21 cellular contexts compared by ENCODE assay signal in the genomic region with DNA sequence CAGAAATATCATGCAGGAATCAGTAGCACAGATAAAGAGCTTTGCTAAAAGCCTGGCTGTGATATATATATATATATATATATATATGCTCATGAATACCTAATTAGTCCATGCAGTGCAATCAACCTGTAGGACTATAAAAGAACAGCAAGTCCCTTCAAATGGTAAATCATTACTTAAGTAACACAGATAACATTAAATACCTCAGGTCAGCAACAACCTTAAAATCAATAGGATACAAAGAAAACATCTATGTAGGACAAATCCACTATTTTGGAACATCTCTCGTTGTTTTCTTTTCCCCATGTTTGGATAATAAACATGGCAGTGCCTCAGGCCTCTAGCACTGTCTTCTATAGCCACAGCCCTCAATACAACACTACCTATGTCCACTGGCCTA.
A peak's percentile ranks its signal among the peaks of the same experiment; 100 is the strongest.
DNase-seq lines count a peak whose midpoint lies in the region; ATAC-seq, FAIRE-seq and TF ChIP-seq lines count a peak whose summit lies in the region.
"Had no signal": no experiment of that assay in that cellular context is flagged by ENCODE, and none has a peak within 500 bp of the region (broad histone marks: within the 10 kb centered on the region; RNA-seq: fewer than 3 reads in every experiment).

No MANE protein-coding gene starts in this region.

- TF ChIP-seq RAD21 in liver (IDR thresholded peaks at IDR 0.05), result peak in 1 of 2 donors; percentile 43

- ATAC-seq in left lobe of liver (peak; percentile 80), GM18498 (IDR thresholded peaks at IDR 0.05; ENCODE audit: unreplicated experiment) (no peak)
- no peak for ATAC-seq in effector memory CD8-positive, alpha-beta T cell (replicated peaks)
- ATAC-seq: A549; CD8-positive, alpha-beta T cell had no signal

- H3K4me1 Mint-ChIP-seq in effector memory CD8-positive, alpha-beta T cell (ENCODE audit: low read depth in 2 of 2), result peaks cover 10 to 13% of the 10 kb centered on the region in 2 donors
- H3K4me1 Mint-ChIP-seq: B cell had no signal

- H3K9ac ChIP-seq in liver (ENCODE audit: low read depth in 1 of 2, low read length in 2 of 2), result no peak overlapping the region
- H3K9ac ChIP-seq: BLaER1 treated with 17β-estradiol and CSF1 and Interleukin-3, amounts not matched to agents 10 nM and 100 nM had no signal

- H3K27ac ChIP-seq in liver (ENCODE audit: low read depth in 1 of 2, low read length in 2 of 2) (no peak overlapping the region), small intestine (ENCODE audit: low read depth in 1 of 2, low read length in 1 of 2) (no peak overlapping the region)
- H3K27ac ChIP-seq: 22Rv1; BLaER1 treated with 17β-estradiol and CSF1 and Interleukin-3, amounts not matched to agents 10 nM and 100 nM; C4-2B had no signal

- WGBS in liver, result 35% methylated on average over 1 of the region's 1 CpG
- WGBS in small intestine, 3 donors, result 56 to 86% (median 76%) methylated on average over 1 of the region's 1 CpG

- DNase-seq in left lobe of liver (ENCODE audit: low spot score), result no peak
- DNase-seq in small intestine, result peak; percentile 5
- DNase-seq in effector memory CD8-positive, alpha-beta T cell, result no peak
- DNase-seq: AML-193; Caco-2; Calu3; CD4-positive, alpha-beta T cell; CD8-positive, alpha-beta T cell; DMS79 treated with DMSO at 0.1 percent for 48 hours; GF-D8 had no signal

- peaks cover 0 to 7% of the 10 kb centered on the region in 2 donors for H3K9me3 Mint-ChIP-seq in effector memory CD8-positive, alpha-beta T cell

- FAIRE-seq in small intestine (lab: Jason Lieb, UNC), result no peak
- FAIRE-seq: A549, D721Med, G401.6, GM12891, GM18507 had no signal

- H3K27me3 ChIP-seq in liver (ENCODE audit: control insufficient read depth in 4 of 4, insufficient read depth in 4 of 4, low read length in 3 of 4), result no peaks in the 10 kb centered on the region
- no peaks in the 10 kb centered on the region for H3K27me3 ChIP-seq in small intestine (ENCODE audit: control insufficient read depth in 2 of 2, insufficient read depth in 2 of 2, low read length in 2 of 2)
- H3K27me3 ChIP-seq: BLaER1 treated with 17β-estradiol and CSF1 and Interleukin-3, amounts not matched to agents 10 nM and 100 nM had no signal

- H3K4me3 ChIP-seq in liver (ENCODE audit: low read depth in 1 of 3, low read length in 3 of 3), result no peak overlapping the region
- no peak overlapping the region for H3K4me3 ChIP-seq in small intestine (ENCODE audit: low read depth in 1 of 2, low read length in 2 of 2)
- H3K4me3 ChIP-seq: A549; BLaER1 treated with 17β-estradiol and CSF1 and Interleukin-3, amounts not matched to agents 10 nM and 100 nM had no signal

- H3K4me1 ChIP-seq in liver (ENCODE audit: control insufficient read depth in 4 of 4, insufficient read depth in 4 of 4, low read length in 3 of 4) (peaks cover 4 to 29% (median 13%) of the 10 kb centered on the region in 4 donors), small intestine (ENCODE audit: control insufficient read depth in 2 of 2, insufficient read depth in 1 of 2, low read depth in 1 of 2, low read length in 1 of 2) (no peaks in the 10 kb centered on the region)

- no peak overlapping the region for H3K27ac Mint-ChIP-seq in effector memory CD8-positive, alpha-beta T cell
- H3K27ac Mint-ChIP-seq: B cell; CD4-positive, alpha-beta T cell; CD8-positive, alpha-beta T cell had no signal

- H3K36me3 ChIP-seq in liver (ENCODE audit: control insufficient read depth in 4 of 4, insufficient read depth in 3 of 4, low read depth in 1 of 4, low read length in 3 of 4) (peaks cover 0 to 18% (median 14%) of the 10 kb centered on the region in 4 donors), small intestine (ENCODE audit: control insufficient read depth in 2 of 2, insufficient read depth in 2 of 2, low read length in 2 of 2) (peaks cover 0 to 4% of the 10 kb centered on the region in 2 donors)

- no peak overlapping the region for H3K4me3 Mint-ChIP-seq in effector memory CD8-positive, alpha-beta T cell
- H3K4me3 Mint-ChIP-seq: B cell; CD4-positive, alpha-beta T cell; CD8-positive, alpha-beta T cell had no signal

- no peaks in the 10 kb centered on the region for H3K27me3 Mint-ChIP-seq in effector memory CD8-positive, alpha-beta T cell
- H3K27me3 Mint-ChIP-seq: CD4-positive, alpha-beta T cell had no signal

- H3K9me3 ChIP-seq in liver (ENCODE audit: control insufficient read depth in 4 of 4, low read length in 3 of 4) (no peaks in the 10 kb centered on the region), small intestine (ENCODE audit: control insufficient read depth, low read depth) (no peaks in the 10 kb centered on the region)
- H3K9me3 ChIP-seq: A549, Caco-2 had no signal

- H3K36me3 Mint-ChIP-seq in effector memory CD8-positive, alpha-beta T cell (ENCODE audit: insufficient read depth), result peaks cover 7% of the 10 kb centered on the region

- no peak for TF ChIP-seq CTCF in liver (IDR thresholded peaks at IDR 0.05; ENCODE audit: low read depth, low read length, missing input control)

TF ChIP-seq in liver, 16 proteins besides CTCF, POLR2A, EP300 and RAD21:
- TF ChIP-seq EGR1 (IDR thresholded peaks at IDR 0.05; ENCODE audit: low read depth in 2 of 2) (no peak), FOXA2 (IDR thresholded peaks at IDR 0.05) (peak; percentile 11), RXRA (IDR thresholded peaks at IDR 0.05) (peak; percentile 37 to 51), JUND (IDR thresholded peaks at IDR 0.05) (peak in 1 of 2 donors; percentile 13), HNF4G (IDR thresholded peaks at IDR 0.05) (no peak), YY1 (IDR thresholded peaks at IDR 0.05) (peak; percentile 80), TAF1 (conservative IDR thresholded peaks at IDR 0.05) (no peak), NR2F2 (IDR thresholded peaks at IDR 0.05) (no peak), FOXA1 (IDR thresholded peaks at IDR 0.05) (no peak), GABPA (IDR thresholded peaks at IDR 0.05 in 1 of 2, conservative IDR thresholded peaks at IDR 0.05 in 1 of 2) (no peak), HNF4A (conservative IDR thresholded peaks at IDR 0.05) (peak; percentile 37 to 52), SP1 (IDR thresholded peaks at IDR 0.05) (peak; percentile 45)
- TF ChIP-seq, protein P1, sequence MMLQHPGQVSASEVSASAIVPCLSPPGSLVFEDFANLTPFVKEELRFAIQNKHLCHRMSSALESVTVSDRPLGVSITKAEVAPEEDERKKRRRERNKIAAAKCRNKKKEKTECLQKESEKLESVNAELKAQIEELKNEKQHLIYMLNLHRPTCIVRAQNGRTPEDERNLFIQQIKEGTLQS (IDR thresholded peaks at IDR 0.05), result no peak
- TF ChIP-seq, protein P2, sequence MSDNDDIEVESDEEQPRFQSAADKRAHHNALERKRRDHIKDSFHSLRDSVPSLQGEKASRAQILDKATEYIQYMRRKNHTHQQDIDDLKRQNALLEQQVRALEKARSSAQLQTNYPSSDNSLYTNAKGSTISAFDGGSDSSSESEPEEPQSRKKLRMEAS (IDR thresholded peaks at IDR 0.05), result no peak
- TF ChIP-seq, protein P3, sequence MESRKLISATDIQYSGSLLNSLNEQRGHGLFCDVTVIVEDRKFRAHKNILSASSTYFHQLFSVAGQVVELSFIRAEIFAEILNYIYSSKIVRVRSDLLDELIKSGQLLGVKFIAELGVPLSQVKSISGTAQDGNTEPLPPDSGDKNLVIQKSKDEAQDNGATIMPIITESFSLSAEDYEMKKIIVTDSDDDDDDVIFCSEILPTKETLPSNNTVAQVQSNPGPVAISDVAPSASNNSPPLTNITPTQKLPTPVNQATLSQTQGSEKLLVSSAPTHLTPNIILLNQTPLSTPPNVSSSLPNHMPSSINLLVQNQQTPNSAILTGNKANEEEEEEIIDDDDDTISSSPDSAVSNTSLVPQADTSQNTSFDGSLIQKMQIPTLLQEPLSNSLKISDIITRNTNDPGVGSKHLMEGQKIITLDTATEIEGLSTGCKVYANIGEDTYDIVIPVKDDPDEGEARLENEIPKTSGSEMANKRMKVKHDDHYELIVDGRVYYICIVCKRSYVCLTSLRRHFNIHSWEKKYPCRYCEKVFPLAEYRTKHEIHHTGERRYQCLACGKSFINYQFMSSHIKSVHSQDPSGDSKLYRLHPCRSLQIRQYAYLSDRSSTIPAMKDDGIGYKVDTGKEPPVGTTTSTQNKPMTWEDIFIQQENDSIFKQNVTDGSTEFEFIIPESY (IDR thresholded peaks at IDR 0.05), result no peak
- TF ChIP-seq, protein P4, sequence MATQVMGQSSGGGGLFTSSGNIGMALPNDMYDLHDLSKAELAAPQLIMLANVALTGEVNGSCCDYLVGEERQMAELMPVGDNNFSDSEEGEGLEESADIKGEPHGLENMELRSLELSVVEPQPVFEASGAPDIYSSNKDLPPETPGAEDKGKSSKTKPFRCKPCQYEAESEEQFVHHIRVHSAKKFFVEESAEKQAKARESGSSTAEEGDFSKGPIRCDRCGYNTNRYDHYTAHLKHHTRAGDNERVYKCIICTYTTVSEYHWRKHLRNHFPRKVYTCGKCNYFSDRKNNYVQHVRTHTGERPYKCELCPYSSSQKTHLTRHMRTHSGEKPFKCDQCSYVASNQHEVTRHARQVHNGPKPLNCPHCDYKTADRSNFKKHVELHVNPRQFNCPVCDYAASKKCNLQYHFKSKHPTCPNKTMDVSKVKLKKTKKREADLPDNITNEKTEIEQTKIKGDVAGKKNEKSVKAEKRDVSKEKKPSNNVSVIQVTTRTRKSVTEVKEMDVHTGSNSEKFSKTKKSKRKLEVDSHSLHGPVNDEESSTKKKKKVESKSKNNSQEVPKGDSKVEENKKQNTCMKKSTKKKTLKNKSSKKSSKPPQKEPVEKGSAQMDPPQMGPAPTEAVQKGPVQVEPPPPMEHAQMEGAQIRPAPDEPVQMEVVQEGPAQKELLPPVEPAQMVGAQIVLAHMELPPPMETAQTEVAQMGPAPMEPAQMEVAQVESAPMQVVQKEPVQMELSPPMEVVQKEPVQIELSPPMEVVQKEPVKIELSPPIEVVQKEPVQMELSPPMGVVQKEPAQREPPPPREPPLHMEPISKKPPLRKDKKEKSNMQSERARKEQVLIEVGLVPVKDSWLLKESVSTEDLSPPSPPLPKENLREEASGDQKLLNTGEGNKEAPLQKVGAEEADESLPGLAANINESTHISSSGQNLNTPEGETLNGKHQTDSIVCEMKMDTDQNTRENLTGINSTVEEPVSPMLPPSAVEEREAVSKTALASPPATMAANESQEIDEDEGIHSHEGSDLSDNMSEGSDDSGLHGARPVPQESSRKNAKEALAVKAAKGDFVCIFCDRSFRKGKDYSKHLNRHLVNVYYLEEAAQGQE (IDR thresholded peaks at IDR 0.05), result no peak
